ENCODE assay signal across 13 cellular contexts in the genomic region with DNA sequence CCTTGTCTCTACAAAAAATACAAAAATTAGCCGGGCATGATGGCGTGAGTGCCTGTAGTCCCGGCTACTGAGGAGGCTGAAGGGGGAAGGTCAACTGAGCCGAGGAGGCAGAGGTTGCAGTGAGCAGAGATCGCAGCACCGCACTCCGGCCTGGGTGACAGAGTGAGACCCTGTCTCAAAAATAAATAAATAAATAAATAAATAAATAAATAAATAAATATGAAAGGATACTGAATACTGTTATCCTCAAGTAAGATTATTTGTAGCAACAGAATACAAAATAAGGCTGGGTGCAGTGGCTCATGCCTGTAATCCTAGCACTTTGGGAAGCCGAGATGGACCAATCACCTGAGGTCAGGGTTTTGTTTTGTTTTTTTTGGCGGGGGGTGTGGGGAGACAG. TPM values are rescaled to one million over a fixed set of nuclear protein-coding genes. Genes with fewer than 3 reads are reported as not detected.
DNase-seq lines count a peak whose midpoint lies in the region; ATAC-seq, FAIRE-seq and TF ChIP-seq lines count a peak whose summit lies in the region.
"Had no signal": no experiment of that assay in that cellular context is flagged by ENCODE, and none has a peak within 500 bp of the region (broad histone marks: within the 10 kb centered on the region; RNA-seq: fewer than 3 reads in every experiment).

No MANE protein-coding gene starts in this region.

- H3K4me3 Mint-ChIP-seq in stimulated activated naive CD8-positive, alpha-beta T cell treated with anti-CD3 and anti-CD28 coated beads, Interleukin-15, amount 100 ng/mL, for 72 hours: peak overlapping the region; percentile 37 to 56
- peak overlapping the region; percentile 98 for H3K4me3 Mint-ChIP-seq in activated CD8-positive, alpha-beta T cell treated with anti-CD3 and anti-CD28 coated beads, Interleukin-2, amount 10 ng/mL, durations not matched to agents 7 days and 5 days
- peak overlapping the region in 7 of 10 donors; percentile 18 to 61 (median 37) for H3K4me3 Mint-ChIP-seq in naive thymus-derived CD4-positive, alpha-beta T cell

- TF ChIP-seq POLR2A in GM12892 (IDR thresholded peaks at IDR 0.05; ENCODE audit: low read depth, low read length): no peak

- POLR2A ChIA-PET in activated CD8-positive, alpha-beta T cell treated with anti-CD3 and anti-CD28 coated beads, Interleukin-2, amount 10 ng/mL, durations not matched to agents 7 days and 5 days (lab: Charles Lee): interaction anchor here (0.8 kb wide), 1 partner anchor 31 kb away, joined by 3 read pairs; a partner anchor contains a TSS
- POLR2A ChIA-PET in naive thymus-derived CD4-positive, alpha-beta T cell (lab: Charles Lee): interaction anchor here (0.7 to 3.8 kb wide), 5 partner anchors 16 to 420 kb away, joined by 6 to 61 read pairs (median 40); a partner anchor contains a TSS

- H3K4me3 ChIP-seq in naive thymus-derived CD4-positive, alpha-beta T cell (ENCODE audit: low read length): no peak overlapping the region
- H3K4me3 ChIP-seq: mucosa of descending colon had no signal

- no peaks in the 10 kb centered on the region for H3K9me3 ChIP-seq in naive thymus-derived CD4-positive, alpha-beta T cell (ENCODE audit: control insufficient read depth in 2 of 3, low read length in 3 of 3)
- H3K9me3 ChIP-seq: mucosa of descending colon had no signal

- H3K36me3 ChIP-seq in naive thymus-derived CD4-positive, alpha-beta T cell (ENCODE audit: control insufficient read depth in 2 of 3, insufficient read depth in 3 of 3, low read length in 3 of 3): peaks cover 0 to 15% (median 5%) of the 10 kb centered on the region in 3 experiments

- no peak overlapping the region for H3K27ac Mint-ChIP-seq in stimulated activated naive CD8-positive, alpha-beta T cell treated with anti-CD3 and anti-CD28 coated beads, Interleukin-15, amount 100 ng/mL, for 72 hours
- no peak overlapping the region for H3K27ac Mint-ChIP-seq in activated CD8-positive, alpha-beta T cell treated with anti-CD3 and anti-CD28 coated beads, Interleukin-2, amount 10 ng/mL, durations not matched to agents 7 days and 5 days
- H3K27ac Mint-ChIP-seq in naive thymus-derived CD4-positive, alpha-beta T cell: peak overlapping the region in 3 of 9 donors; percentile 9 to 66 (median 46)

- H3K27ac ChIP-seq in naive thymus-derived CD4-positive, alpha-beta T cell (ENCODE audit: low read depth, low read length): no peak overlapping the region

- H3K36me3 Mint-ChIP-seq in activated CD8-positive, alpha-beta T cell treated with anti-CD3 and anti-CD28 coated beads, Interleukin-2, amount 10 ng/mL, durations not matched to agents 7 days and 5 days (ENCODE audit: low read depth): peaks cover 8% of the 10 kb centered on the region
- H3K36me3 Mint-ChIP-seq in naive thymus-derived CD4-positive, alpha-beta T cell: peaks cover 5 to 10% (median 5%) of the 10 kb centered on the region in 5 donors

- peaks cover 33% of the 10 kb centered on the region for H3K4me1 Mint-ChIP-seq in stimulated activated naive CD8-positive, alpha-beta T cell treated with anti-CD3 and anti-CD28 coated beads, Interleukin-15, amount 100 ng/mL, for 72 hours
- H3K4me1 Mint-ChIP-seq in activated CD8-positive, alpha-beta T cell treated with anti-CD3 and anti-CD28 coated beads, Interleukin-2, amount 10 ng/mL, durations not matched to agents 7 days and 5 days (ENCODE audit: low read depth): peaks cover 40% of the 10 kb centered on the region
- H3K4me1 Mint-ChIP-seq in naive thymus-derived CD4-positive, alpha-beta T cell: peaks cover 15 to 63% (median 48%) of the 10 kb centered on the region in 7 donors

- ATAC-seq in stimulated activated naive CD8-positive, alpha-beta T cell treated with anti-CD3 and anti-CD28 coated beads, Interleukin-15, amount 100 ng/mL, for 72 hours: no peak
- ATAC-seq in stimulated activated naive CD8-positive, alpha-beta T cell treated with anti-CD3 and anti-CD28 coated beads, Interleukin-15, Interleukin-2, amounts not matched to agents 100 U/mL and 50 U/mL, for 24 hours: no peak
- no peak for ATAC-seq in activated CD8-positive, alpha-beta T cell treated with anti-CD3 and anti-CD28 coated beads, Interleukin-2, amount 10 ng/mL, durations not matched to agents 7 days and 5 days
- ATAC-seq in naive thymus-derived CD4-positive, alpha-beta T cell: no peak
- ATAC-seq in HG03520 (IDR thresholded peaks at IDR 0.05; ENCODE audit: unreplicated experiment): no peak
- ATAC-seq: activated CD8-positive, alpha-beta memory T cell treated with anti-CD3 and anti-CD28 coated beads, Interleukin-2, amount 10 ng/mL, durations not matched to agents 7 days and 5 days; mucosa of descending colon had no signal

- no peaks in the 10 kb centered on the region for H3K9me3 Mint-ChIP-seq in stimulated activated naive CD8-positive, alpha-beta T cell treated with anti-CD3 and anti-CD28 coated beads, Interleukin-15, amount 100 ng/mL, for 72 hours
- no peaks in the 10 kb centered on the region for H3K9me3 Mint-ChIP-seq in activated CD8-positive, alpha-beta T cell treated with anti-CD3 and anti-CD28 coated beads, Interleukin-2, amount 10 ng/mL, durations not matched to agents 7 days and 5 days (ENCODE audit: insufficient read depth)
- no peaks in the 10 kb centered on the region for H3K9me3 Mint-ChIP-seq in naive thymus-derived CD4-positive, alpha-beta T cell
- H3K9me3 Mint-ChIP-seq: stimulated activated naive CD8-positive, alpha-beta T cell treated with anti-CD3 and anti-CD28 coated beads, Interleukin-15, Interleukin-2, amounts not matched to agents 100 ng/mL and 50 ng/mL, for 24 hours had no signal

- CTCF ChIA-PET in activated CD8-positive, alpha-beta T cell treated with anti-CD3 and anti-CD28 coated beads, Interleukin-2, amount 10 ng/mL, durations not matched to agents 7 days and 5 days (lab: Charles Lee): interaction anchor here (4.2 kb wide), 1 partner anchor 30 kb away, joined by 69 read pairs; a partner anchor contains a TSS
- CTCF ChIA-PET in naive thymus-derived CD4-positive, alpha-beta T cell (lab: Charles Lee): no interaction called here

- intact Hi-C loops in naive thymus-derived CD4-positive, alpha-beta T cell (cut with micrococcal nuclease): loop anchor here (2.0 to 5.0 kb wide), 4 partner anchors 68 to 867 kb away; a partner anchor contains a TSS

- H3K27me3 ChIP-seq in naive thymus-derived CD4-positive, alpha-beta T cell (ENCODE audit: control insufficient read depth in 2 of 2, insufficient read depth in 2 of 2, low read length in 2 of 2): no peaks in the 10 kb centered on the region

- peaks cover 22 to 25% of the 10 kb centered on the region in 2 donors for H3K4me1 ChIP-seq in naive thymus-derived CD4-positive, alpha-beta T cell (ENCODE audit: control insufficient read depth in 2 of 2, insufficient read depth in 2 of 2, low read length in 2 of 2)

- no peak for FAIRE-seq in GM12892 (lab: Jason Lieb, UNC)

- DNase-seq in stimulated activated naive CD8-positive, alpha-beta T cell treated with anti-CD3 and anti-CD28 coated beads, Interleukin-15, amount 100 ng/mL, for 72 hours: no peak
- no peak for DNase-seq in stimulated activated naive CD8-positive, alpha-beta T cell treated with anti-CD3 and anti-CD28 coated beads, Interleukin-15, Interleukin-2, amounts not matched to agents 100 U/mL and 50 U/mL, for 24 hours
- DNase-seq in activated CD8-positive, alpha-beta T cell treated with anti-CD3 and anti-CD28 coated beads, Interleukin-2, amount 10 ng/mL, durations not matched to agents 7 days and 5 days: no peak
- DNase-seq in naive thymus-derived CD4-positive, alpha-beta T cell: no peak
- DNase-seq in CD1c-positive myeloid dendritic cell (ENCODE audit: extremely low spot score) (no peak), NCI-H2196 (lab: John Stamatoyannopoulos, UW; ENCODE audit: unreplicated experiment) (no peak), GM12892 (ENCODE audit: insufficient read length) (no peak)
- DNase-seq: activated CD8-positive, alpha-beta memory T cell treated with anti-CD3 and anti-CD28 coated beads, Interleukin-2, amount 10 ng/mL, durations not matched to agents 7 days and 5 days; central memory CD4-positive, alpha-beta T cell; DMS 273 treated with DMSO at 0.1 percent for 48 hours; mucosa of descending colon had no signal

- H3K27me3 Mint-ChIP-seq in stimulated activated naive CD8-positive, alpha-beta T cell treated with anti-CD3 and anti-CD28 coated beads, Interleukin-15, amount 100 ng/mL, for 72 hours: no peaks in the 10 kb centered on the region
- no peaks in the 10 kb centered on the region for H3K27me3 Mint-ChIP-seq in activated CD8-positive, alpha-beta T cell treated with anti-CD3 and anti-CD28 coated beads, Interleukin-2, amount 10 ng/mL, durations not matched to agents 7 days and 5 days (ENCODE audit: low read depth)
- peaks cover 0 to 3% (median 0%) of the 10 kb centered on the region in 5 donors for H3K27me3 Mint-ChIP-seq in naive thymus-derived CD4-positive, alpha-beta T cell
- H3K27me3 Mint-ChIP-seq: activated CD8-positive, alpha-beta memory T cell treated with anti-CD3 and anti-CD28 coated beads, Interleukin-2, amount 10 ng/mL, durations not matched to agents 7 days and 5 days; stimulated activated naive CD8-positive, alpha-beta T cell treated with anti-CD3 and anti-CD28 coated beads, Interleukin-15, Interleukin-2, amounts not matched to agents 100 ng/mL and 50 ng/mL, for 24 hours had no signal

RNA-seq across cellular contexts. Expression of a gene that starts 1.9 kb away (rescaled TPM):
- 10 to 100 TPM; 27.9 to 32.9 TPM for total RNA-seq in activated CD8-positive, alpha-beta T cell treated with anti-CD3 and anti-CD28 coated beads, Interleukin-2, amount 10 ng/mL, durations not matched to agents 7 days and 5 days
- 10 to 100 TPM; 31.4 to 44.9 (median 43.1) TPM for total RNA-seq in naive thymus-derived CD4-positive, alpha-beta T cell
- polyA plus RNA-seq in naive thymus-derived CD4-positive, alpha-beta T cell: 10 to 100 TPM; 29.4 to 45.8 TPM
- polyA plus RNA-seq in GM12892 (2012; ENCODE audit: missing spikeins): 20.2 TPM

RNA-seq across cellular contexts. Expression of a gene that starts 4.3 kb away (rescaled TPM):
- total RNA-seq in activated CD8-positive, alpha-beta T cell treated with anti-CD3 and anti-CD28 coated beads, Interleukin-2, amount 10 ng/mL, durations not matched to agents 7 days and 5 days: 10 to 100 TPM; 64.3 to 69.5 TPM
- total RNA-seq in naive thymus-derived CD4-positive, alpha-beta T cell: 10 to 100 TPM in 3 of 5 experiments, 1 to 10 TPM in 2; 9.2 to 61.2 (median 11.8) TPM
- 1 to 10 TPM; 1.0 to 1.6 TPM for polyA plus RNA-seq in naive thymus-derived CD4-positive, alpha-beta T cell
- 47.0 TPM for polyA plus RNA-seq in GM12892 (2012; ENCODE audit: missing spikeins)

RNA-seq across cellular contexts. Expression of a gene that starts 10.0 kb away (rescaled TPM):
- total RNA-seq in activated CD8-positive, alpha-beta T cell treated with anti-CD3 and anti-CD28 coated beads, Interleukin-2, amount 10 ng/mL, durations not matched to agents 7 days and 5 days: under 1 TPM in 1 of 2 experiments, not detected in 1; 0.52 TPM
- 1 to 10 TPM in 1 of 5 experiments, under 1 TPM in 2, not detected in 2; 0.43 to 1.2 (median 0.77) TPM for total RNA-seq in naive thymus-derived CD4-positive, alpha-beta T cell
- not detected for polyA plus RNA-seq in naive thymus-derived CD4-positive, alpha-beta T cell
- not detected for polyA plus RNA-seq in GM12892 (2012; ENCODE audit: missing spikeins)

RNA-seq across cellular contexts. Expression of a gene that starts 30.6 kb away (rescaled TPM):
- 100 to 1,000 TPM; 144 to 154 TPM for total RNA-seq in activated CD8-positive, alpha-beta T cell treated with anti-CD3 and anti-CD28 coated beads, Interleukin-2, amount 10 ng/mL, durations not matched to agents 7 days and 5 days
- 100 to 1,000 TPM; 118 to 187 (median 149) TPM for total RNA-seq in naive thymus-derived CD4-positive, alpha-beta T cell
- polyA plus RNA-seq in naive thymus-derived CD4-positive, alpha-beta T cell: 10 to 100 TPM; 64.6 to 88.9 TPM
- polyA plus RNA-seq in GM12892 (2012; ENCODE audit: missing spikeins): 42.7 TPM

RNA-seq across cellular contexts. Expression of a gene that starts 38.3 kb away (rescaled TPM):
- total RNA-seq in activated CD8-positive, alpha-beta T cell treated with anti-CD3 and anti-CD28 coated beads, Interleukin-2, amount 10 ng/mL, durations not matched to agents 7 days and 5 days: 10 to 100 TPM; 54.5 to 55.0 TPM
- 10 to 100 TPM; 26.9 to 64.4 (median 40.7) TPM for total RNA-seq in naive thymus-derived CD4-positive, alpha-beta T cell
- polyA plus RNA-seq in naive thymus-derived CD4-positive, alpha-beta T cell: 1 to 10 TPM; 5.1 to 8.2 TPM
- polyA plus RNA-seq in GM12892 (2012; ENCODE audit: missing spikeins): 12.3 TPM

Comparison
In these comparisons a context has a peak if more than half of its experiments do, and no peak if none do; other contexts are left out.
1. H3K4me3 Mint-ChIP-seq: peak in every context shown above with its lines; median percentile 98 in activated CD8-positive, alpha-beta T cell treated with anti-CD3 and anti-CD28 coated beads, Interleukin-2, amount 10 ng/mL, durations not matched to agents 7 days and 5 days; 46 in stimulated activated naive CD8-positive, alpha-beta T cell treated with anti-CD3 and anti-CD28 coated beads, Interleukin-15, amount 100 ng/mL, for 72 hours; 37 in naive thymus-derived CD4-positive, alpha-beta T cell.